ENCODE assay signal across 10 cellular contexts in the genomic region with DNA sequence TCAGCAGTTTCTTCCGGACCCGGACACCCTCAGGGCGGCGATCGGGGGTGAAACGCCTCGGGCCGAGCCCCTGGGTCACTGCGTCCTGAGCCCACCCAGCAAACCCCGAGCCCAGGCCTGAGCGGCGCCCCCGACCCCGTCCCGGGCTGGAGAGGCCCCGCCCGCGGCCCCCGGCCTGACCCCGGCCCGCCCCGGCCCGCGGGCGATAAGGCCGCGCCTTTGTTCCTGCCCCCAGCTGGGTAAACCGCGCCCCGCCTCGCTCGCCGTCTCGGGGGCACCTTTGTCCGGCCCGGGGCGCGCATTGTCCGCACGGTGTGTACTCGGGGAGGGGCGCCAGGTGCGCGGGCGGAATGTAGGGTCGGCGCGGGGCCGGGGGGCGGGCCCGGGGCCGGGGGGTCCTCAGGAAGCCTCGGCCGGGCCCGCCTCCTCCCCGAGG. TPM values are rescaled to one million over a fixed set of nuclear protein-coding genes. Genes with fewer than 3 reads are reported as not detected.
A peak's percentile ranks its signal among the peaks of the same experiment; 100 is the strongest.
DNase-seq lines count a peak whose midpoint lies in the region; ATAC-seq, FAIRE-seq and TF ChIP-seq lines count a peak whose summit lies in the region.
"Had no signal": no experiment of that assay in that cellular context is flagged by ENCODE, and none has a peak within 500 bp of the region (broad histone marks: within the 10 kb centered on the region; RNA-seq: fewer than 3 reads in every experiment).

No MANE protein-coding gene starts in this region.

- H3K27me3 ChIP-seq in OCI-LY3 (ENCODE audit: low read depth, low read length), result no peaks in the 10 kb centered on the region
- peaks cover 51 to 98% (median 76%) of the 10 kb centered on the region in 9 donors for H3K27me3 ChIP-seq in heart left ventricle
- peaks cover 0 to 33% of the 10 kb centered on the region in 2 donors for H3K27me3 ChIP-seq in small intestine (ENCODE audit: control insufficient read depth in 2 of 2, insufficient read depth in 2 of 2, low read length in 2 of 2)

- H3K4me2 ChIP-seq in OCI-LY3 (ENCODE audit: low read length), result peak overlapping the region; percentile 75

- H3K4me1 ChIP-seq in OCI-LY3 (ENCODE audit: low read length) (peaks cover 12% of the 10 kb centered on the region), heart left ventricle (peaks cover 0 to 41% (median 23%) of the 10 kb centered on the region in 12 donors), small intestine (ENCODE audit: control insufficient read depth in 2 of 2, insufficient read depth in 1 of 2, low read depth in 1 of 2, low read length in 1 of 2) (peaks cover 7 to 9% of the 10 kb centered on the region in 2 donors)

- H2AFZ ChIP-seq in OCI-LY3 (ENCODE audit: low read depth, low read length), result no peak overlapping the region

- no peak for FAIRE-seq in small intestine (lab: Jason Lieb, UNC)
- FAIRE-seq: A204.1 had no signal

- no peak overlapping the region for H3K27ac ChIP-seq in OCI-LY3 (ENCODE audit: low read length)
- H3K27ac ChIP-seq in heart left ventricle, result no peak overlapping the region
- H3K27ac ChIP-seq in small intestine (ENCODE audit: low read depth in 1 of 2, low read length in 1 of 2), result peak overlapping the region in 1 of 2 donors; percentile 34
- H3K27ac ChIP-seq: SK-N-MC had no signal

- no peak for TF ChIP-seq POLR2A in heart left ventricle (IDR thresholded peaks at IDR 0.05)

- H4K20me1 ChIP-seq in OCI-LY3 (ENCODE audit: insufficient read depth, low read length), result peaks cover 3% of the 10 kb centered on the region; the same call in 1 of the 2 replicates

- H3K9me3 ChIP-seq in OCI-LY3 (ENCODE audit: insufficient read depth, low read length) (no peaks in the 10 kb centered on the region), heart left ventricle (peaks cover 0 to 9% (median 0%) of the 10 kb centered on the region in 12 donors), small intestine (ENCODE audit: control insufficient read depth, low read depth) (no peaks in the 10 kb centered on the region)

- TF ChIP-seq CTCF in OCI-LY3 (IDR thresholded peaks at IDR 0.05; ENCODE audit: low read depth, low read length), result no peak
- TF ChIP-seq CTCF in heart left ventricle (IDR thresholded peaks at IDR 0.05), result no peak

- intact Hi-C loops in heart left ventricle (cut with DNase I), result no loop called here

- H3K36me3 ChIP-seq in OCI-LY3 (replicated peaks; ENCODE audit: low read depth, low read length) (peaks cover 8% of the 10 kb centered on the region), heart left ventricle (no peaks in the 10 kb centered on the region), small intestine (ENCODE audit: control insufficient read depth in 2 of 2, insufficient read depth in 2 of 2, low read length in 2 of 2) (no peaks in the 10 kb centered on the region)

- WGBS in heart left ventricle, 4 donors, result 2 to 8% (median 3%) methylated on average over 21 to 56 of the region's 56 CpGs
- WGBS in small intestine, 3 donors, result 2 to 5% (median 2%) methylated on average over 39 to 56 of the region's 56 CpGs

- DNase-seq in DMS79 treated with DMSO at 0.1 percent for 48 hours (lab: John Stamatoyannopoulos, UW), result peak; percentile 36
- no peak for DNase-seq in DMS79 (lab: John Stamatoyannopoulos, UW)
- no peak for DNase-seq in heart left ventricle
- DNase-seq in small intestine, result peak; percentile 63
- DNase-seq in NCI-H526 treated with DMSO at 0.1 percent for 48 hours (lab: John Stamatoyannopoulos, UW), result no peak
- no peak for DNase-seq in COR-L47 (lab: John Stamatoyannopoulos, UW)
- no peak for DNase-seq in stimulated activated CD4-positive, alpha-beta T cell treated with anti-CD3 and anti-CD28 coated beads, Interleukin-15, amount 100 ng/mL, for 24 hours

- peak overlapping the region; percentile 63 for H3K9ac ChIP-seq in OCI-LY3 (ENCODE audit: low read length)

- H3K4me3 ChIP-seq in OCI-LY3 (ENCODE audit: low read length), result peak overlapping the region; percentile 82
- H3K4me3 ChIP-seq in heart left ventricle, result peak overlapping the region; percentile 16 to 55 (median 42)
- peak overlapping the region; percentile 54 to 86 for H3K4me3 ChIP-seq in small intestine (ENCODE audit: low read depth in 1 of 2, low read length in 2 of 2)

- H3K79me2 ChIP-seq in OCI-LY3 (ENCODE audit: low read length), result peaks cover 6% of the 10 kb centered on the region; the same call in 1 of the 2 replicates

- no peak for ATAC-seq in heart left ventricle

RNA-seq across cellular contexts. Expression of a gene that starts 10.8 kb away (rescaled TPM):
- not detected for total RNA-seq in heart left ventricle
- polyA plus RNA-seq in heart left ventricle, result not detected
- 10 to 100 TPM in 1 of 3 donors, 1 to 10 TPM in 2; 3.5 to 10.7 (median 7.6) TPM for polyA plus RNA-seq in small intestine

RNA-seq across cellular contexts. Expression of a gene that starts 50.1 kb away (rescaled TPM):
- total RNA-seq in heart left ventricle, result 10 to 100 TPM in 3 of 9 donors, 1 to 10 TPM in 6; 6.0 to 12.2 (median 9.1) TPM
- polyA plus RNA-seq in heart left ventricle (1 to 10 TPM; 6.6 to 9.0 TPM), small intestine (1 to 10 TPM; 3.6 to 9.3 (median 5.1) TPM)

Comparison
In these comparisons a context has a peak if more than half of its experiments do, and no peak if none do; other contexts are left out.
1. DNase-seq: peak in DMS79 treated with DMSO at 0.1 percent for 48 hours (single experiment) and small intestine (single experiment); none in DMS79 (single experiment), heart left ventricle (0 of 5), NCI-H526 treated with DMSO at 0.1 percent for 48 hours (single experiment), COR-L47 (single experiment) and stimulated activated CD4-positive, alpha-beta T cell treated with anti-CD3 and anti-CD28 coated beads, Interleukin-15, amount 100 ng/mL, for 24 hours (single experiment).
2. RNA of a gene that starts 10.8 kb away (polyA plus RNA-seq): 3.5 to 10.7 TPM in small intestine; not detected in heart left ventricle; every median in the first group is over 4 times any median in the second.
3. Peak in every context shown above with its lines, with median percentiles within 50 percentile points of each other: H3K4me3 ChIP-seq.